ENCODE assay signal across 14 cellular contexts in genomic region chr19:55584871-55585270, GRCh38. TPM values are rescaled to one million over a fixed set of nuclear protein-coding genes. Genes with fewer than 3 reads are reported as not detected.
A peak's percentile ranks its signal among the peaks of the same experiment; 100 is the strongest.
DNase-seq lines count a peak whose midpoint lies in the region; ATAC-seq and TF ChIP-seq lines count a peak whose summit lies in the region.
"Had no signal": no experiment of that assay in that cellular context is flagged by ENCODE, and none has a peak within 500 bp of the region (broad histone marks: within the 10 kb centered on the region; RNA-seq: fewer than 3 reads in every experiment).

No MANE protein-coding gene starts in this region.

- H3K4me2 ChIP-seq in PC-9 (0 out of 2 replicates have a peak overlapping the region, but pooled peaks have one; percentile 74), hepatocyte (peak overlapping the region; percentile 75), smooth muscle cell (peak overlapping the region; percentile 89)

- H3K9me3 ChIP-seq in PC-9 (ENCODE audit: insufficient read depth, low read depth) = no peaks in the 10 kb centered on the region
- no peaks in the 10 kb centered on the region for H3K9me3 ChIP-seq in hepatocyte (ENCODE audit: low read depth)
- no peaks in the 10 kb centered on the region for H3K9me3 ChIP-seq in smooth muscle cell (replicated peaks; ENCODE audit: low read depth)
- H3K9me3 ChIP-seq: ascending aorta had no signal

- intact Hi-C loops in PC-9 (cut with micrococcal nuclease; ENCODE audit: unreplicated experiment) = no loop called here

- peaks cover 49% of the 10 kb centered on the region; the same call in 1 of the 2 replicates for H3F3A ChIP-seq in PC-9 (ENCODE audit: insufficient read depth, low read depth)
- peaks cover 5% of the 10 kb centered on the region for H3F3A ChIP-seq in smooth muscle cell (ENCODE audit: low read depth)

- H3K4me3 ChIP-seq in PC-9 (no peak overlapping the region), hepatocyte (no peak overlapping the region), smooth muscle cell (no peak overlapping the region)

- H3K27ac ChIP-seq in PC-9 = no peak overlapping the region
- peak overlapping the region; percentile 85 for H3K27ac ChIP-seq in hepatocyte
- peak overlapping the region; percentile 82 for H3K27ac ChIP-seq in smooth muscle cell (ENCODE audit: low read depth)
- H3K27ac ChIP-seq: GM23248 had no signal

- H3K4me1 ChIP-seq in PC-9 (replicated peaks; ENCODE audit: insufficient read depth) = peaks cover 14% of the 10 kb centered on the region
- H3K4me1 ChIP-seq in hepatocyte (ENCODE audit: insufficient read depth) = peaks cover 13% of the 10 kb centered on the region
- H3K4me1 ChIP-seq in smooth muscle cell (ENCODE audit: low read depth) = peaks cover 9% of the 10 kb centered on the region

- CTCF ChIA-PET in PC-9 (lab: Charles Lee) = interaction anchor here (0.6 kb wide), 1 partner anchor 46 kb away, joined by 3 read pairs; no protein-coding TSS in a partner anchor

- DNase-seq in PC-9 (no peak), hepatocyte (ENCODE audit: low spot score) (no peak), smooth muscle cell (lab: John Stamatoyannopoulos, UW; ENCODE audit: unreplicated experiment) (no peak)
- no peak for DNase-seq in effector CD8-positive, alpha-beta T cell (lab: John Stamatoyannopoulos, UW)
- DNase-seq: activated effector memory CD4-positive, alpha-beta T cell treated with anti-CD3 and anti-CD28 coated beads, Interleukin-2, amount 50 U/mL, for 16 hours; erythroblast; head of caudate nucleus; kidney; NCI-H2029 treated with DMSO at 0.1 percent for 48 hours; NCI-H510A treated with DMSO at 0.1 percent for 48 hours; stimulated activated naive CD8-positive, alpha-beta T cell treated with anti-CD3 and anti-CD28 coated beads, Interleukin-15, amount 100 ng/mL, for 72 hours had no signal

- H3K9me2 ChIP-seq in PC-9 (ENCODE audit: insufficient read depth) = no peaks in the 10 kb centered on the region
- H3K9me2 ChIP-seq in hepatocyte (replicated peaks; ENCODE audit: insufficient read depth) = no peaks in the 10 kb centered on the region

- POLR2A ChIA-PET in PC-9 (lab: Charles Lee; ENCODE audit: unreplicated experiment) = interaction anchor here (0.6 to 0.7 kb wide), 2 partner anchors 35 to 65 kb away, joined by 3 to 6 read pairs; no protein-coding TSS in a partner anchor

- 0 out of 2 replicates have a peak, but pooled peaks cover 5% of the 10 kb centered on the region for H3K27me3 ChIP-seq in PC-9 (ENCODE audit: insufficient read depth, low read depth)
- H3K27me3 ChIP-seq in hepatocyte = no peaks in the 10 kb centered on the region
- H3K27me3 ChIP-seq in smooth muscle cell (ENCODE audit: low read depth) = no peaks in the 10 kb centered on the region
- H3K27me3 ChIP-seq: ascending aorta had no signal

- H2AFZ ChIP-seq in PC-9 (no peak overlapping the region), hepatocyte (no peak overlapping the region), smooth muscle cell (ENCODE audit: low read depth) (peak overlapping the region; percentile 93)

- TF ChIP-seq CTCF in PC-9 (conservative IDR thresholded peaks at IDR 0.05) = no peak
- no peak for TF ChIP-seq CTCF in hepatocyte (IDR thresholded peaks at IDR 0.05; ENCODE audit: poor library complexity)
- no peak for TF ChIP-seq CTCF in smooth muscle cell (IDR thresholded peaks at IDR 0.05; ENCODE audit: borderline replicate concordance, insufficient read depth, poor library complexity, severe bottlenecking)

- peaks cover 12% of the 10 kb centered on the region for H3K79me2 ChIP-seq in PC-9 (ENCODE audit: low read depth)
- H3K79me2 ChIP-seq in hepatocyte = peaks cover 14% of the 10 kb centered on the region
- peaks cover 6% of the 10 kb centered on the region for H3K79me2 ChIP-seq in smooth muscle cell (ENCODE audit: low read depth)

- no peak overlapping the region for H3K9ac ChIP-seq in smooth muscle cell (ENCODE audit: low read depth)

- no peaks in the 10 kb centered on the region for H3K36me3 ChIP-seq in PC-9 (ENCODE audit: low read depth)
- H3K36me3 ChIP-seq in hepatocyte (replicated peaks; ENCODE audit: insufficient read depth, low read depth) = no peaks in the 10 kb centered on the region
- no peaks in the 10 kb centered on the region for H3K36me3 ChIP-seq in smooth muscle cell (ENCODE audit: low read depth)
- H3K36me3 ChIP-seq: ascending aorta had no signal

- ATAC-seq in HG03565 (IDR thresholded peaks at IDR 0.05; ENCODE audit: unreplicated experiment) = no peak
- ATAC-seq: stimulated activated naive CD8-positive, alpha-beta T cell treated with anti-CD3 and anti-CD28 coated beads, Interleukin-15, amount 100 ng/mL, for 72 hours had no signal

- 88% methylated on average over 11 of the region's 11 CpGs for WGBS in hepatocyte (ENCODE audit: low lambda C conversion rate, missing lambda C conversion rate)
- WGBS in smooth muscle cell (ENCODE audit: low lambda C conversion rate) = 87% methylated on average over 11 of the region's 11 CpGs

- H4K20me1 ChIP-seq in PC-9 (ENCODE audit: insufficient read depth) (no peaks in the 10 kb centered on the region), hepatocyte (ENCODE audit: insufficient read depth, poor library complexity, severe bottlenecking) (no peaks in the 10 kb centered on the region), smooth muscle cell (ENCODE audit: low read depth) (no peaks in the 10 kb centered on the region)

- BruUV-seq in PC-9 (replicated peaks; lab: Mats Ljungman, UMichigan) = no TSS peak

RNA-seq across cellular contexts. Expression of gene ZNF579, which starts 4.2 kb away (rescaled TPM):
- total RNA-seq in PC-9 (2021) (49.0 TPM in 2 replicates), hepatocyte (4.1 and 5.1 TPM in 2 replicates), smooth muscle cell (4.2 TPM in 2 replicates)
- polyA plus RNA-seq in hepatocyte (14.8 and 21.7 TPM in 2 replicates), smooth muscle cell (15.1 and 15.8 TPM in 2 replicates)

RNA-seq across cellular contexts. Expression of gene FIZ1, which starts 14.4 kb away (rescaled TPM):
- total RNA-seq in PC-9 (2021) (25.2 and 25.4 TPM in 2 replicates), hepatocyte (3.8 and 5.6 TPM in 2 replicates), smooth muscle cell (4.6 and 10.4 TPM in 2 replicates)
- polyA plus RNA-seq in hepatocyte (14.0 and 16.4 TPM in 2 replicates), smooth muscle cell (16.8 and 17.7 TPM in 2 replicates)

RNA-seq across cellular contexts. Expression of gene ZNF524, which starts 15.2 kb away (rescaled TPM):
- total RNA-seq in PC-9 (2021) (30.0 and 37.0 TPM in 2 replicates), hepatocyte (8.4 and 12.4 TPM in 2 replicates), smooth muscle cell (16.3 and 20.1 TPM in 2 replicates)
- polyA plus RNA-seq in hepatocyte (18.5 and 19.5 TPM in 2 replicates), smooth muscle cell (13.3 and 19.4 TPM in 2 replicates)

RNA-seq across cellular contexts. Expression of gene ZNF865, which starts 20.6 kb away (rescaled TPM):
- total RNA-seq in PC-9 (2021) (26.8 and 30.3 TPM in 2 replicates), hepatocyte (3.0 and 3.1 TPM in 2 replicates), smooth muscle cell (3.0 and 3.8 TPM in 2 replicates)
- polyA plus RNA-seq in hepatocyte (1.7 and 2.2 TPM in 2 replicates), smooth muscle cell (1.2 and 2.0 TPM in 2 replicates)

RNA-seq across cellular contexts. Expression of gene ZNF784, which starts 39.5 kb away (rescaled TPM):
- total RNA-seq in PC-9 (2021) (5.4 and 7.7 TPM in 2 replicates), hepatocyte (6.7 and 7.2 TPM in 2 replicates), smooth muscle cell (3.1 and 3.8 TPM in 2 replicates)
- polyA plus RNA-seq in hepatocyte (5.5 and 10.0 TPM in 2 replicates), smooth muscle cell (7.2 and 7.3 TPM in 2 replicates)
